ENCODE assay signal across 8 cellular contexts in the genomic region with DNA sequence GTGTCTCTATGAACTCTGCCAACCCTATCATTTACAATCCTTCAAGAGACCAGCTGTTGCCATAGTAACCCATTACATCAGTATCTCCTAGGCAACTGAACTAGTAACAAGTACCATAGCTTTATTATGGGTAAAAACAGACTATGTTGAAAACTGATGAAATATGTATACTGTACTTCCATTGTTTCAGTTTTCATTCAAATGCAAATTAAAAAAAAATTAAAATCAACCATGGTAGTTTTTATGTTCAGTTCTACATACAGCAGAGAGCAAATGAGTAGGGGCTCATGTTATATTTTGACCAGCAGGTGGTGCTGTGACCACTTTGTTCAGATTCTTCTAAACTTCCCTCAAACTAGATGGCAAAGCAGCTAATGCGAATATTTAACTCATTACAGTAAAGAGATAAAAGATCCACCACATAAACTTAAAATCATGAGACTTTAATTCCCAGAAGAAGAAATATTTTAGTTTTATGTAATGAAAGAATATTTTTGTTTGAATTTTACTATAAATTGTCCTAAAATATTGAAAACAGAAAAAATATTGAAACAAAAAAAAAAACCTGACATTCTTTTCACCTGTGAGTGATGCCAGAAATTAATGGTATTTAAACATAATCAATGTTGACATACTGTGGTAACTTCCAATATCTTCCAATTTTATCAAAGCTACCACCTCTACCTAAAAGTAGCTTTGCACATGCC.
DNase-seq lines count a peak whose midpoint lies in the region; ATAC-seq and TF ChIP-seq lines count a peak whose summit lies in the region.

No MANE protein-coding gene starts in this region.

- 0 to 11% (median 8%) methylated on average over 1 of the region's 1 CpG for WGBS in spleen, 5 donors

- H3K27ac ChIP-seq in spleen, result peak overlapping the region in 3 of 8 donors; percentile 7 to 85 (median 31)

- peak; percentile 23 for ATAC-seq in HG02678 (IDR thresholded peaks at IDR 0.05; ENCODE audit: unreplicated experiment)
- no peak for ATAC-seq in GM19397 (IDR thresholded peaks at IDR 0.05; ENCODE audit: unreplicated experiment)

- TF ChIP-seq CTCF in astrocyte of the cerebellum (IDR thresholded peaks at IDR 0.05; ENCODE audit: low read depth, low read length, missing control alignments), result peak; percentile 59
- TF ChIP-seq CTCF in spleen (IDR thresholded peaks at IDR 0.05 in 8 of 11, conservative IDR thresholded peaks at IDR 0.05 in 3 of 11), result peak; percentile 70 to 89 (median 83)

- peaks cover 0 to 69% (median 34%) of the 10 kb centered on the region in 6 donors for H3K36me3 ChIP-seq in spleen

- no peaks in the 10 kb centered on the region for H3K27me3 ChIP-seq in spleen (replicated peaks in 1 of 7)

- TF ChIP-seq POLR2A in spleen (IDR thresholded peaks at IDR 0.05), result no peak

- in situ Hi-C loops in astrocyte of the cerebellum (cut with HindIII; ENCODE audit: low sequenced_read_pairs), result loop anchor here (5.0 to 25.0 kb wide), 2 partner anchors 1008 to 1553 kb away; no protein-coding TSS in a partner anchor

- intact Hi-C loops in spleen (cut with DNase I; ENCODE audit: low total_unique reads), result loop anchor here (10.0 kb wide), 4 partner anchors 105 to 1535 kb away; a partner anchor contains a TSS

- peaks cover 6 to 58% (median 42%) of the 10 kb centered on the region in 6 donors for H3K4me1 ChIP-seq in spleen

- H3K9me3 ChIP-seq in spleen, result no peaks in the 10 kb centered on the region

- H3K4me3 ChIP-seq in astrocyte of the cerebellum (ENCODE audit: low read depth, low read length) (no peak overlapping the region), spleen (no peak overlapping the region)

- DNase-seq in GM03348 (ENCODE audit: low spot score) (peak; percentile 62), NCI-H1417 treated with DMSO at 0.1 percent for 48 hours (lab: John Stamatoyannopoulos, UW) (peak; percentile 81), SW 1271 (lab: John Stamatoyannopoulos, UW) (peak; percentile 22 to 84), astrocyte of the cerebellum (ENCODE audit: low read depth) (peak; percentile 79), hypothalamus (lab: John Stamatoyannopoulos, UW) (peak in 31 of 51 donors; percentile 1 to 81 (median 47)), spleen (no peak)
